Comparison of ENCODE assay signal across 20 cellular contexts in genomic region chr2:235607541-235608199, GRCh38.
A peak's percentile ranks its signal among the peaks of the same experiment; 100 is the strongest.
DNase-seq lines count a peak whose midpoint lies in the region; ATAC-seq and TF ChIP-seq lines count a peak whose summit lies in the region.
"Had no signal": no experiment of that assay in that cellular context is flagged by ENCODE, and none has a peak within 500 bp of the region (broad histone marks: within the 10 kb centered on the region; RNA-seq: fewer than 3 reads in every experiment).

No MANE protein-coding gene starts in this region.

- no peak overlapping the region for H2AFZ ChIP-seq in GM23248

- H3K27me3 Mint-ChIP-seq in chondrocyte (ENCODE audit: low read depth) (no peaks in the 10 kb centered on the region), T-helper 17 cell (peaks cover 22% of the 10 kb centered on the region)
- H3K27me3 Mint-ChIP-seq: CD4-positive, CD25-positive, alpha-beta regulatory T cell had no signal

- peak overlapping the region; percentile 94 for H3K27ac ChIP-seq in GM23248
- H3K27ac ChIP-seq: breast epithelium, upper lobe of right lung, WERI-Rb-1 had no signal

- H3K27me3 ChIP-seq in GM23248 (replicated peaks; ENCODE audit: insufficient read depth), result no peaks in the 10 kb centered on the region
- H3K27me3 ChIP-seq in skeletal muscle satellite cell (ENCODE audit: control insufficient read depth, insufficient read depth, low read length), result no peaks in the 10 kb centered on the region
- H3K27me3 ChIP-seq: breast epithelium, stomach, upper lobe of right lung had no signal

- H3K4me2 ChIP-seq in GM23248 (ENCODE audit: unreplicated experiment) (peak overlapping the region; percentile 5), skeletal muscle satellite cell (ENCODE audit: low read length) (peak overlapping the region; percentile 66)

- H3K9me3 Mint-ChIP-seq in chondrocyte (ENCODE audit: low read depth), result no peaks in the 10 kb centered on the region

- WGBS in GM23248 (ENCODE audit: low coverage in 1 of 2, low lambda C conversion rate in 2 of 2, missing lambda C conversion rate in 2 of 2), 2 experiments, result 36 to 39% methylated on average over 18 of the region's 18 CpGs

- TF ChIP-seq CTCF in chondrocyte (IDR thresholded peaks at IDR 0.05), result no peak

- no peaks in the 10 kb centered on the region for H3K36me3 Mint-ChIP-seq in chondrocyte (ENCODE audit: low read depth)
- no peaks in the 10 kb centered on the region for H3K36me3 Mint-ChIP-seq in T-helper 17 cell (ENCODE audit: low read depth)
- H3K36me3 Mint-ChIP-seq: CD4-positive, CD25-positive, alpha-beta regulatory T cell had no signal

- no peak for ATAC-seq in GM18858 (IDR thresholded peaks at IDR 0.05; ENCODE audit: unreplicated experiment)
- ATAC-seq in T-helper 17 cell, result no peak
- no peak for ATAC-seq in HG03097 (IDR thresholded peaks at IDR 0.05; ENCODE audit: low FRiP score, unreplicated experiment)
- ATAC-seq: gastrocnemius medialis, upper lobe of right lung had no signal

- peaks cover 84% of the 10 kb centered on the region for H3K79me2 ChIP-seq in GM23248 (ENCODE audit: insufficient read depth)

- in situ Hi-C loops in GM23248 (cut with MboI), result loop anchor here (10.0 kb wide), 1 partner anchor 67 kb away; no protein-coding TSS in a partner anchor

- no peaks in the 10 kb centered on the region for H4K20me1 ChIP-seq in GM23248 (ENCODE audit: insufficient read depth)

- no peaks in the 10 kb centered on the region for H3K9me3 ChIP-seq in GM23248 (ENCODE audit: low read depth)
- no peaks in the 10 kb centered on the region for H3K9me3 ChIP-seq in skeletal muscle satellite cell (replicated peaks; ENCODE audit: low read length)
- no peaks in the 10 kb centered on the region for H3K9me3 ChIP-seq in T-helper 17 cell (ENCODE audit: control insufficient read depth, low read length, poor library complexity, severe bottlenecking)
- H3K9me3 ChIP-seq: breast epithelium, gastrocnemius medialis, stomach, upper lobe of right lung had no signal

- H3K9me2 ChIP-seq in GM23248 (ENCODE audit: insufficient read depth), result no peaks in the 10 kb centered on the region

- H3K4me1 ChIP-seq in GM23248 (ENCODE audit: insufficient read depth) (peaks cover 36% of the 10 kb centered on the region), skeletal muscle satellite cell (ENCODE audit: control insufficient read depth, insufficient read depth, low read length) (peaks cover 37% of the 10 kb centered on the region)
- H3K4me1 ChIP-seq: breast epithelium had no signal

- H3K4me3 ChIP-seq in GM23248, result no peak overlapping the region
- H3K4me3 ChIP-seq in skeletal muscle satellite cell (ENCODE audit: low read length), result no peak overlapping the region
- H3K4me3 ChIP-seq: breast epithelium, gastrocnemius medialis, lung, stomach, upper lobe of right lung had no signal

- H3K27ac Mint-ChIP-seq in chondrocyte (ENCODE audit: unreplicated experiment) (peak overlapping the region; percentile 91), T-helper 17 cell (no peak overlapping the region)
- H3K27ac Mint-ChIP-seq: CD4-positive, CD25-positive, alpha-beta regulatory T cell; H9 had no signal

- DNase-seq in GM23248 (peak; percentile 79), chondrocyte (ENCODE audit: low spot score) (no peak), iris pigment epithelial cell (ENCODE audit: low read depth) (peak; percentile 41), T-helper 17 cell (no peak)
- DNase-seq: activated CD4-positive, alpha-beta T cell treated with anti-CD3 and anti-CD28 coated beads, Interleukin-2, amount 50 U/mL, for 4 hours; activated CD8-positive, alpha-beta memory T cell treated with anti-CD3 and anti-CD28 coated beads, Interleukin-2, amount 50 U/mL, for 48 hours; CD4-positive, CD25-positive, alpha-beta regulatory T cell; gastrocnemius medialis; H9; islet precursor cell; NCI-H1436 treated with DMSO at 0.1 percent for 48 hours; NCI-H510A treated with DMSO at 0.1 percent for 48 hours; stomach; upper lobe of right lung; WERI-Rb-1 had no signal

- H3K4me1 Mint-ChIP-seq in chondrocyte (ENCODE audit: low read depth) (peaks cover 49% of the 10 kb centered on the region), T-helper 17 cell (no peaks in the 10 kb centered on the region)
- H3K4me1 Mint-ChIP-seq: CD4-positive, CD25-positive, alpha-beta regulatory T cell had no signal

- peaks cover 35% of the 10 kb centered on the region for H3F3A ChIP-seq in GM23248 (ENCODE audit: insufficient read depth)

- H3K4me3 Mint-ChIP-seq in chondrocyte (ENCODE audit: unreplicated experiment), result no peak overlapping the region
- no peak overlapping the region for H3K4me3 Mint-ChIP-seq in T-helper 17 cell
- H3K4me3 Mint-ChIP-seq: CD4-positive, CD25-positive, alpha-beta regulatory T cell; H9 had no signal

- H3K9ac ChIP-seq in GM23248 (peak overlapping the region; percentile 23; the same call in 1 of the 2 replicates), skeletal muscle satellite cell (ENCODE audit: low read depth, low read length) (peak overlapping the region; percentile 80)

- no peaks in the 10 kb centered on the region for H3K36me3 ChIP-seq in GM23248 (ENCODE audit: low read depth)
- no peaks in the 10 kb centered on the region for H3K36me3 ChIP-seq in skeletal muscle satellite cell (ENCODE audit: insufficient read depth, low read length)
- H3K36me3 ChIP-seq: breast epithelium, gastrocnemius medialis, stomach, upper lobe of right lung, WERI-Rb-1 had no signal

Comparison
In these comparisons a context has a peak if more than half of its experiments do, and no peak if none do; other contexts are left out.
1. DNase-seq: peak in GM23248 (single experiment) and iris pigment epithelial cell (single experiment); none in chondrocyte (single experiment) and T-helper 17 cell (0 of 3).